1 cellular context compared by ENCODE assay signal in the genomic region with DNA sequence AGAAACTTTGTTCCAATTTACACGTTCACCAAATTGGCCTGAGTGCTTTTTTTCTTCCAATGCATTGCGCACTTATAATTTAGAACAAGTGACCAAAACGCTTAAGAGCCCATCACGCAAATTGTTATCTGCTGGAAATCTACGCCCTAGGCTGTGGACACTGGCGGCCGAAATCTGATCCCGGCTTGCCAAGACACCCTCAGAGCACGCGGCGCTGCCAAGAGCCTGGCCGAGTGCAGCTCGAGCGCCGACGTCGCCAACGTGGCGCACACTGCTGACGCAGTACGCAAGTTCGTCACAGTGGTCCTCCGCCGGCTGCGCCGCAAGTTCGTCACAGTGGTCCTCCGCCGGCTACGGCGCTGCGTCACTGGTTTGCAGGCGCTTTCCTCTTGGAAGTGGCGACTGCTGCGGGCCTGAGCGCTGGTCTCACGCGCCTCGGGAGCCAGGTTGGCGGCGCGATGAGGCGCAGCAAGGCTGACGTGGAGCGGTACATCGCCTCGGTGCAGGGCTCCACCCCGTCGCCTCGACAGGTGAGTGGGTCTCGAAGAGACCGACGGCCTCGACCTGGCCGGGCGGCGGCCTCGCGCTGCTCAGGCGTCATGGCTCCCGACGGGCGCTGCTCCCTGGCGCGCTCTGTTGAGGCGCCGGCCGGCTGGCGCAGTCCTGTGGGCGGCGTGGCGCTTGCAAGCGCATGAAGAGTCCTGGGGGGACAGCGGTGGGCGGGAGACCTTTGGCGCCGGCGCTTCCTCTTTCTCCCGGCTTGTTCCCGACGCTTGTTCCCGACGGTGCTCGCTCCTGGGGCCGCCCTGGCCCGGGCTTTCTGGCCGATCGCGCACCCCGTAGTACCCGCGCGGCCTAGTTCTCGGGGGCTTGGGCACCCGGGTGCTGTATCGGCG.
TF ChIP-seq lines count a peak whose summit lies in the region.

A gene (plus strand): TSS at position 334 of the 896 bp plus-strand sequence. CDS start 125 bp downstream, at position 459.

TF ChIP-seq in SK-N-SH treated with all-trans-retinoic acid at 6 μM for 48 hours, 23 proteins besides CTCF, POLR2A, EP300 and RAD21 (continued from another document):
- TF ChIP-seq, protein P1, sequence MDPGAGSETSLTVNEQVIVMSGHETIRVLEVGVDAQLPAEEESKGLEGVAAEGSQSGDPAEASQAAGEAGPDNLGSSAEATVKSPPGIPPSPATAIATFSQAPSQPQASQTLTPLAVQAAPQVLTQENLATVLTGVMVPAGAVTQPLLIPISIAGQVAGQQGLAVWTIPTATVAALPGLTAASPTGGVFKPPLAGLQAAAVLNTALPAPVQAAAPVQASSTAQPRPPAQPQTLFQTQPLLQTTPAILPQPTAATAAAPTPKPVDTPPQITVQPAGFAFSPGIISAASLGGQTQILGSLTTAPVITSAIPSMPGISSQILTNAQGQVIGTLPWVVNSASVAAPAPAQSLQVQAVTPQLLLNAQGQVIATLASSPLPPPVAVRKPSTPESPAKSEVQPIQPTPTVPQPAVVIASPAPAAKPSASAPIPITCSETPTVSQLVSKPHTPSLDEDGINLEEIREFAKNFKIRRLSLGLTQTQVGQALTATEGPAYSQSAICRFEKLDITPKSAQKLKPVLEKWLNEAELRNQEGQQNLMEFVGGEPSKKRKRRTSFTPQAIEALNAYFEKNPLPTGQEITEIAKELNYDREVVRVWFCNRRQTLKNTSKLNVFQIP (CRISPR knock-in tag; IDR thresholded peaks at IDR 0.05; ENCODE audit: borderline replicate concordance, low read depth) = peak; percentile 64; the same call in 1 of the 2 replicates
